1 cellular context compared by ENCODE assay signal in the genomic region with DNA sequence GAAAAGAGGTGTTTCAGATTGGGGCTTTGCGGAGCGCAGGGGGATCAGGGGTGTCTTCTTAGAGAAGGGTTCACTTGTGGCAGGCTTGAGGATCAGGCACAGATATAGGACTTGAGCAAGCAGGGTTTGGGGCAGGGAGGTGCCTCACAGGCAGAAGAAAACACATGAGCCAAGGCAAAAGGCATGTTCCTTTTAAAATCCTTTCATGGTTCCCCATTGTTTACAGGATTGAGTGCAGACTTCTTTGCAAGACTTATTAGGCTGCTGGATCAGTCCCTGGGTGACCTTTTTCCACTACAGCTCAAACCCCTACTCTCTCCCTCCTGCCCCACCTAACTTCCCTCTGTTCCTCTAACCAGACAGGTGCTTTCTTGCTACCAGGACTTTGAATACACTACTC.
TF ChIP-seq lines count a peak whose summit lies in the region.

No MANE protein-coding gene starts in this region.

TF ChIP-seq in H1, 55 proteins besides CTCF, POLR2A, EP300 and RAD21 (continued from another document):
- no peak for TF ChIP-seq RFX5 (IDR thresholded peaks at IDR 0.05; ENCODE audit: borderline replicate concordance, low read depth, low read length)
- no peak for TF ChIP-seq FOSL1 (IDR thresholded peaks at IDR 0.05; ENCODE audit: insufficient read depth, low read depth, low read length)
- TF ChIP-seq TAF7 (optimal IDR thresholded peaks at IDR 0.05; ENCODE audit: borderline replicate concordance, low read depth, low read length): no peak
- no peak for TF ChIP-seq KDM4A (IDR thresholded peaks at IDR 0.05; ENCODE audit: low read depth, low read length, severe bottlenecking)
TF ChIP-seq in H1: peak in this region for 0.
